Comparison of ENCODE assay signal across 14 cellular contexts in the genomic region with DNA sequence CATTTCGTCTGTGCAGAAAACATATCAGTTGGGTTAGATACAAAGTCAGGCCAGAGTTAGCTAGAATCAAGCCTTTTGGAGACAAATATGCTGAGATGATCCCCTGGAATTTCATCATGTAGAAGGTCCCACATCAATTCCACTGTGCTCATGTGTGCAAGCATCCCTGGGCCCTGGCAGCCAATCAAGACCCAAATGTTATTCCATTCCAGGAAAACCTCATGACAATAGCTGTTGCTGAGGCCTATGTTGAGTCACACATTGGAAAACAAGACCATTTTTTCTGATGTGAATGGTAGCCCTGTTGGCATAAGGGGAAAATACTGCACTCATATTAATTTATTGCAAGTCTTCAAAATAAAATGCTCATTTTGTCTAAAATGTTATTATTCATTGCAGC. TPM values are rescaled to one million over a fixed set of nuclear protein-coding genes. Genes with fewer than 3 reads are reported as not detected.
DNase-seq lines count a peak whose midpoint lies in the region; ATAC-seq, FAIRE-seq and TF ChIP-seq lines count a peak whose summit lies in the region.
"Had no signal": no experiment of that assay in that cellular context is flagged by ENCODE, and none has a peak within 500 bp of the region (broad histone marks: within the 10 kb centered on the region; RNA-seq: fewer than 3 reads in every experiment).

No MANE protein-coding gene starts in this region.

- POLR2A ChIA-PET in PC-3 (lab: Charles Lee; ENCODE audit: unreplicated experiment) (no interaction called here), endothelial cell of umbilical vein (lab: Charles Lee) (no interaction called here)

- dilution Hi-C loops in endothelial cell of umbilical vein (cut with MboI; ENCODE audit: extremely low pct_ligation_motif_present, low sequenced_read_pairs), result no loop called here

- no peaks in the 10 kb centered on the region for H3K9me1 ChIP-seq in endothelial cell of umbilical vein (replicated peaks; ENCODE audit: control insufficient read depth, extremely low read depth, insufficient read depth, low read length)

- H3K4me1 ChIP-seq in PC-3 (ENCODE audit: insufficient read depth, low read length), result peaks cover 29% of the 10 kb centered on the region
- H3K4me1 ChIP-seq in endothelial cell of umbilical vein (ENCODE audit: control insufficient read depth, extremely low read depth, insufficient read depth, low read length), result peaks cover 28% of the 10 kb centered on the region

- intact Hi-C loops in PC-3 (cut with micrococcal nuclease) (no loop called here), endothelial cell of umbilical vein (cut with micrococcal nuclease) (loop anchor here (1.0 to 2.0 kb wide), 3 partner anchors 11 to 126 kb away; no protein-coding TSS in a partner anchor), lower leg skin (cut with DNase I; ENCODE audit: low total_unique reads) (no loop called here)

- no peak for TF ChIP-seq POLR2A in endothelial cell of umbilical vein (IDR thresholded peaks at IDR 0.05; ENCODE audit: low read depth, low read length)
- TF ChIP-seq POLR2A in lower leg skin (IDR thresholded peaks at IDR 0.05), result no peak

- CTCF ChIA-PET in PC-3 (lab: Charles Lee) (no interaction called here), endothelial cell of umbilical vein (lab: Charles Lee) (interaction anchor here (0.8 to 2.2 kb wide), 4 partner anchors 9 to 167 kb away, joined by 3 to 18 read pairs (median 6); no protein-coding TSS in a partner anchor)

- H3K36me3 Mint-ChIP-seq in activated naive CD8-positive, alpha-beta T cell treated with anti-CD3 and anti-CD28 coated beads, Interleukin-2, amount 50 U/mL, for 24 hours (ENCODE audit: low read depth), result no peaks in the 10 kb centered on the region
- H3K36me3 Mint-ChIP-seq: activated CD4-positive, alpha-beta memory T cell treated with anti-CD3 and anti-CD28 coated beads for 36 hours had no signal

- ATAC-seq in PC-3 (no peak), HG02623 (IDR thresholded peaks at IDR 0.05; ENCODE audit: unreplicated experiment) (no peak), GM18909 (IDR thresholded peaks at IDR 0.05; ENCODE audit: poor library complexity, unreplicated experiment) (no peak)
- no peak for ATAC-seq in activated naive CD8-positive, alpha-beta T cell treated with anti-CD3 and anti-CD28 coated beads, Interleukin-2, amount 50 U/mL, for 24 hours

- H3K9ac ChIP-seq in PC-3 (ENCODE audit: low read length), result no peak overlapping the region
- peak overlapping the region; percentile 26 for H3K9ac ChIP-seq in endothelial cell of umbilical vein (replicated peaks; ENCODE audit: extremely low read depth, insufficient read depth, low read length)

- H3K9me3 ChIP-seq in PC-3 (ENCODE audit: low read length) (no peaks in the 10 kb centered on the region), endothelial cell of umbilical vein (replicated peaks; ENCODE audit: control insufficient read depth, insufficient read depth, low read length) (no peaks in the 10 kb centered on the region)

- no peaks in the 10 kb centered on the region for H3K79me2 ChIP-seq in PC-3 (ENCODE audit: low read length)
- peaks cover 82% of the 10 kb centered on the region for H3K79me2 ChIP-seq in endothelial cell of umbilical vein (ENCODE audit: control insufficient read depth, insufficient read depth, low read length)

- H2AFZ ChIP-seq in PC-3 (ENCODE audit: low read length) (no peak overlapping the region), endothelial cell of umbilical vein (ENCODE audit: low read depth, low read length) (no peak overlapping the region)

- no peak overlapping the region for H3K4me2 ChIP-seq in PC-3 (ENCODE audit: low read length)
- H3K4me2 ChIP-seq in endothelial cell of umbilical vein (ENCODE audit: insufficient read depth, low read length), result peak overlapping the region; percentile 19

- no peaks in the 10 kb centered on the region for H3F3A ChIP-seq in PC-3 (ENCODE audit: low read length, unreplicated experiment)

- 73 to 83% methylated on average over 1 of the region's 1 CpG for WGBS in lower leg skin, 2 donors

- no peak overlapping the region for H3K4me3 Mint-ChIP-seq in activated naive CD8-positive, alpha-beta T cell treated with anti-CD3 and anti-CD28 coated beads, Interleukin-2, amount 50 U/mL, for 24 hours
- H3K4me3 Mint-ChIP-seq: activated CD4-positive, alpha-beta memory T cell treated with anti-CD3 and anti-CD28 coated beads for 36 hours; dendritic cell treated with granulocyte-macrophage colony-stimulating factor and Interleukin-4, amounts not matched to agents 40 ng/mL and 50 ng/mL, for 4 days had no signal

- no peaks in the 10 kb centered on the region for H3K9me3 Mint-ChIP-seq in activated naive CD8-positive, alpha-beta T cell treated with anti-CD3 and anti-CD28 coated beads, Interleukin-2, amount 50 U/mL, for 24 hours
- H3K9me3 Mint-ChIP-seq: activated CD4-positive, alpha-beta memory T cell treated with anti-CD3 and anti-CD28 coated beads for 36 hours; dendritic cell treated with granulocyte-macrophage colony-stimulating factor and Interleukin-4, amounts not matched to agents 40 ng/mL and 50 ng/mL, for 4 days had no signal

- H4K20me1 ChIP-seq in PC-3 (ENCODE audit: low read length) (no peaks in the 10 kb centered on the region), endothelial cell of umbilical vein (replicated peaks; ENCODE audit: control insufficient read depth, extremely low read depth, insufficient read depth, low read length) (no peaks in the 10 kb centered on the region)

- H3K27me3 Mint-ChIP-seq in activated naive CD8-positive, alpha-beta T cell treated with anti-CD3 and anti-CD28 coated beads, Interleukin-2, amount 50 U/mL, for 24 hours, result peaks cover 4% of the 10 kb centered on the region
- H3K27me3 Mint-ChIP-seq: dendritic cell treated with granulocyte-macrophage colony-stimulating factor and Interleukin-4, amounts not matched to agents 40 ng/mL and 50 ng/mL, for 4 days had no signal

- H3K9me2 ChIP-seq in PC-3 (replicated peaks; ENCODE audit: low read length), result 0 out of 2 replicates have a peak, but pooled peaks cover 2% of the 10 kb centered on the region

- H3K27ac Mint-ChIP-seq in activated naive CD8-positive, alpha-beta T cell treated with anti-CD3 and anti-CD28 coated beads, Interleukin-2, amount 50 U/mL, for 24 hours, result no peak overlapping the region
- H3K27ac Mint-ChIP-seq: activated CD4-positive, alpha-beta memory T cell treated with anti-CD3 and anti-CD28 coated beads for 36 hours; dendritic cell treated with granulocyte-macrophage colony-stimulating factor and Interleukin-4, amounts not matched to agents 40 ng/mL and 50 ng/mL, for 4 days had no signal

- no TSS peak for BruUV-seq in PC-3 (replicated peaks; lab: Mats Ljungman, UMichigan)
- no TSS peak for BruUV-seq in endothelial cell of umbilical vein (replicated peaks; lab: Mats Ljungman, UMichigan)

- TF ChIP-seq CTCF in PC-3 (conservative IDR thresholded peaks at IDR 0.05; ENCODE audit: low read depth, low read length) (no peak), endothelial cell of umbilical vein (IDR thresholded peaks at IDR 0.05; ENCODE audit: extremely low read depth in 1 of 2, insufficient read depth in 1 of 2, low read depth in 1 of 2, low read length in 2 of 2) (no peak), lower leg skin (IDR thresholded peaks at IDR 0.05) (no peak)

- FAIRE-seq in endothelial cell of umbilical vein (lab: Jason Lieb, UNC) (peak; percentile 87), GM19239 (lab: Jason Lieb, UNC) (no peak)

- no peaks in the 10 kb centered on the region for H3K36me3 ChIP-seq in PC-3 (ENCODE audit: low read depth, low read length)
- H3K36me3 ChIP-seq in endothelial cell of umbilical vein (ENCODE audit: control insufficient read depth in 2 of 2, extremely low read depth in 1 of 2, insufficient read depth in 2 of 2, low read length in 2 of 2), result peaks cover 0 to 3% of the 10 kb centered on the region in 2 experiments

- no peak overlapping the region for H3K4me3 ChIP-seq in PC-3 (ENCODE audit: low read length)
- no peak overlapping the region for H3K4me3 ChIP-seq in endothelial cell of umbilical vein (replicated peaks in 1 of 3; ENCODE audit: insufficient read depth in 1 of 3, low read depth in 1 of 3, low read length in 3 of 3)
- no peak overlapping the region for H3K4me3 ChIP-seq in lower leg skin (ENCODE audit: low read depth, poor library complexity, severe bottlenecking)

- DNase-seq in PC-3 (peak; percentile 9), endothelial cell of umbilical vein (ENCODE audit: low read depth, low spot score) (peak; percentile 87), lower leg skin (ENCODE audit: low spot score in 2 of 2) (peak; percentile 59 to 94), GM19239 (ENCODE audit: insufficient read length, low spot score) (no peak)
- no peak for DNase-seq in activated naive CD8-positive, alpha-beta T cell treated with anti-CD3 and anti-CD28 coated beads, Interleukin-2, amount 50 U/mL, for 24 hours
- DNase-seq: activated CD4-positive, alpha-beta memory T cell treated with anti-CD3 and anti-CD28 coated beads for 36 hours; activated gamma-delta T cell treated with Interleukin-2 at 50 U/mL for 16 hours; DMS 273 treated with DMSO at 0.1 percent for 48 hours; KG1; mesendoderm; NCI-H2029 had no signal

- H3K27ac ChIP-seq in PC-3 (ENCODE audit: low read length) (no peak overlapping the region), endothelial cell of umbilical vein (ENCODE audit: insufficient read depth, low read depth, low read length) (peak overlapping the region; percentile 77)

- no peaks in the 10 kb centered on the region for H3K4me1 Mint-ChIP-seq in activated naive CD8-positive, alpha-beta T cell treated with anti-CD3 and anti-CD28 coated beads, Interleukin-2, amount 50 U/mL, for 24 hours

- no peaks in the 10 kb centered on the region for H3K27me3 ChIP-seq in PC-3 (ENCODE audit: low read length)
- no peaks in the 10 kb centered on the region for H3K27me3 ChIP-seq in endothelial cell of umbilical vein (ENCODE audit: control insufficient read depth in 2 of 2, insufficient read depth in 2 of 2, low read length in 2 of 2)

TF ChIP-seq in endothelial cell of umbilical vein, 7 proteins besides CTCF, POLR2A, EP300 and RAD21 (continues in another document):
- TF ChIP-seq JUN (IDR thresholded peaks at IDR 0.05; ENCODE audit: borderline replicate concordance, insufficient read depth, insufficient read length, low read depth), result peak; percentile 35
- TF ChIP-seq GATA2 (IDR thresholded peaks at IDR 0.05; ENCODE audit: insufficient read depth, insufficient read length, low read depth, low read length), result no peak
- TF ChIP-seq MYC (IDR thresholded peaks at IDR 0.05; ENCODE audit: low read depth, low read length), result no peak
- no peak for TF ChIP-seq EZH2 (IDR thresholded peaks at IDR 0.05; ENCODE audit: borderline replicate concordance, low read depth, low read length, severe bottlenecking)

RNA-seq across cellular contexts. Expression of a gene that starts 11.5 kb away (rescaled TPM):
- total RNA-seq in PC-3 (2014; rRNA removed), result 8.2 and 9.8 TPM in 2 replicates
- total RNA-seq in endothelial cell of umbilical vein, result 280 and 404 TPM in 2 replicates
- 123 and 144 TPM in 2 replicates for polyA plus RNA-seq in endothelial cell of umbilical vein
- polyA plus RNA-seq in endothelial cell of umbilical vein (2011; cell fraction: cytosol; rRNA removed), result 184 and 186 TPM in 2 replicates
- polyA plus RNA-seq in endothelial cell of umbilical vein (2011; cell fraction: nucleus; rRNA removed), result 92.9 and 146 TPM in 2 replicates
- 501 and 503 TPM in 2 replicates for polyA plus RNA-seq in endothelial cell of umbilical vein (2012)
- polyA minus RNA-seq in endothelial cell of umbilical vein, result 379 and 461 TPM in 2 replicates
- 6.2 TPM for polyA minus RNA-seq in endothelial cell of umbilical vein (2011; cell fraction: cytosol; rRNA and poly(A)+ RNA removed)
- 158 and 185 TPM in 2 replicates for polyA minus RNA-seq in endothelial cell of umbilical vein (2011; cell fraction: nucleus; rRNA and poly(A)+ RNA removed)
- total RNA-seq in lower leg skin, result 10 to 100 TPM in 2 of 4 donors, 1 to 10 TPM in 2; 7.9 to 21.5 (median 11.7) TPM
- total RNA-seq: activated CD4-positive, alpha-beta memory T cell treated with anti-CD3 and anti-CD28 coated beads for 36 hours had no signal

Comparison
In these comparisons a context has a peak if more than half of its experiments do, and no peak if none do; other contexts are left out.
1. DNase-seq: peak in PC-3 (single experiment), endothelial cell of umbilical vein (single experiment) and lower leg skin (2 of 2); none in GM19239 (single experiment) and activated naive CD8-positive, alpha-beta T cell treated with anti-CD3 and anti-CD28 coated beads, Interleukin-2, amount 50 U/mL, for 24 hours (single experiment).
2. RNA of a gene that starts 11.5 kb away (total RNA-seq): 280 to 404 TPM in endothelial cell of umbilical vein; 7.9 to 21.5 TPM in lower leg skin and 8.2 to 9.8 TPM in PC-3; every median in the first group is over 10 times any median in the second.